8 cellular contexts compared by ENCODE assay signal in the genomic region with DNA sequence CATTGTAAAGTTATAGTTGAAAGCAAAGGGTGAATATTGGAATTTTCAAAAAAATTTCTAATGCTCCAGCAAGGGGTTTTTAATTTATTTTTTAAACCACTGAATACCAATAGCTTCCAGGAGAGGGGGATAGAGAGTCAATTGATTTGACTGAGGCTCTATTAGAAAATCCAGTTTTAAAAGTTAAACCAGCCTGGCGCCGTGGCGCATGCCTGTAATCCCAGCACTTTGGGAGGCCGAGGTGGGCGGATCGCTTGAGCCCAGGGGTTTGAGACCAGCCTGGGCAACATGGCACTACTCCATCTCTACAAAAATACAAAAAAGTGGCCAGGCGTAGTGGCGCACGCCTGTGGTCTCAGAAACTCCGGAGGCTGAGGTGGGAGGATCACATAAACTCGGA.
DNase-seq lines count a peak whose midpoint lies in the region; ATAC-seq and TF ChIP-seq lines count a peak whose summit lies in the region.

No MANE protein-coding gene starts in this region.

- DNase-seq in AG08396 (ENCODE audit: low spot score) (peak; percentile 13), GM13976 (ENCODE audit: low spot score) (peak; percentile 20), SK-N-DZ (ENCODE audit: low spot score) (peak; percentile 38), glomerular visceral epithelial cell (ENCODE audit: extremely low spot score) (peak; percentile 44), NCI-H2196 treated with DMSO at 0.1 percent for 48 hours (lab: John Stamatoyannopoulos, UW; ENCODE audit: unreplicated experiment) (no peak), GDM1 (lab: John Stamatoyannopoulos, UW) (no peak)

- H3K4me3 ChIP-seq in skin epidermis: no peak overlapping the region

- in situ Hi-C loops in GM13976 (cut with MboI; ENCODE audit: low sequenced_read_pairs, unreplicated experiment): no loop called here

- peak; percentile 28 for TF ChIP-seq CTCF in GM13976 (IDR thresholded peaks at IDR 0.05; ENCODE audit: borderline replicate concordance, control extremely low read depth, extremely low read depth, insufficient read depth, missing control alignments)

- peak overlapping the region in 16 of 21 experiments; percentile 4 to 80 (median 60) for H3K27ac ChIP-seq in skin epidermis

- no peak for ATAC-seq in GM19455 (IDR thresholded peaks at IDR 0.05; ENCODE audit: unreplicated experiment)

Comparison
In these comparisons a context has a peak if more than half of its experiments do, and no peak if none do; other contexts are left out.
1. DNase-seq: peak in AG08396 (single experiment), GM13976 (single experiment), SK-N-DZ (single experiment) and glomerular visceral epithelial cell (single experiment); none in NCI-H2196 treated with DMSO at 0.1 percent for 48 hours (single experiment) and GDM1 (single experiment).